In genomic region chr1:4585216-4585615, GRCh38 we compare ENCODE assay signal across 8 cellular contexts.
DNase-seq lines count a peak whose midpoint lies in the region; ATAC-seq and TF ChIP-seq lines count a peak whose summit lies in the region.

No MANE protein-coding gene starts in this region.

- no peaks in the 10 kb centered on the region for H3K9me3 Mint-ChIP-seq in mesothelial cell of epicardium
- H3K9me3 Mint-ChIP-seq in activated T-helper 17 cell treated with anti-CD3 and anti-CD28 coated beads, Interleukin-2, amount 50 U/mL, for 72 hours = no peaks in the 10 kb centered on the region

- BruUV-seq in A673 (replicated peaks; lab: Mats Ljungman, UMichigan) = no TSS peak

- H4K20me1 ChIP-seq in KMS-11 (ENCODE audit: insufficient read depth) = no peaks in the 10 kb centered on the region

- H3K36me3 Mint-ChIP-seq in mesothelial cell of epicardium = no peaks in the 10 kb centered on the region
- no peaks in the 10 kb centered on the region for H3K36me3 Mint-ChIP-seq in activated T-helper 17 cell treated with anti-CD3 and anti-CD28 coated beads, Interleukin-2, amount 50 U/mL, for 72 hours (ENCODE audit: low read depth)

- H3K4me1 Mint-ChIP-seq in mesothelial cell of epicardium = no peaks in the 10 kb centered on the region
- H3K4me1 Mint-ChIP-seq in activated T-helper 17 cell treated with anti-CD3 and anti-CD28 coated beads, Interleukin-2, amount 50 U/mL, for 72 hours = no peaks in the 10 kb centered on the region

- H3K9ac ChIP-seq in KMS-11 = no peak overlapping the region

- ATAC-seq in activated T-helper 17 cell treated with anti-CD3 and anti-CD28 coated beads, Interleukin-2, amount 50 U/mL, for 72 hours (replicated peaks) = no peak

- no peak overlapping the region for H3K4me2 ChIP-seq in KMS-11

- CTCF ChIA-PET in A673 (lab: Charles Lee) = no interaction called here

- no peaks in the 10 kb centered on the region for H3K9me3 ChIP-seq in A673 (ENCODE audit: low read depth, low read length, poor library complexity, severe bottlenecking)

- no peaks in the 10 kb centered on the region for H3K79me2 ChIP-seq in KMS-11 (ENCODE audit: insufficient read depth, low read depth)

- peak; percentile 9 for DNase-seq in A673 (ENCODE audit: low spot score)
- DNase-seq in activated T-helper 1 cell treated with Interleukin-2 at 50 U/mL for 16 hours (ENCODE audit: low read depth) = peak; percentile 12
- DNase-seq in mesothelial cell of epicardium (ENCODE audit: low spot score in 2 of 2, unreplicated experiment in 2 of 2) = peak in 1 of 2 experiments; percentile 54
- no peak for DNase-seq in DMS153 treated with DMSO at 0.1 percent for 48 hours (lab: John Stamatoyannopoulos, UW; ENCODE audit: unreplicated experiment)
- no peak for DNase-seq in NCI-H2107 treated with DMSO at 0.1 percent for 48 hours (lab: John Stamatoyannopoulos, UW; ENCODE audit: unreplicated experiment)
- no peak for DNase-seq in AML-193 (lab: John Stamatoyannopoulos, UW)

- peak; percentile 54 for TF ChIP-seq CTCF in A673 (conservative IDR thresholded peaks at IDR 0.05; ENCODE audit: low read depth, low read length)
- peak; percentile 52 for TF ChIP-seq CTCF in KMS-11 (conservative IDR thresholded peaks at IDR 0.05; ENCODE audit: low read depth, low read length)
- peak; percentile 79 for TF ChIP-seq CTCF in mesothelial cell of epicardium (IDR thresholded peaks at IDR 0.05; ENCODE audit: unreplicated experiment)

- no peak overlapping the region for H2AFZ ChIP-seq in KMS-11 (ENCODE audit: low read depth)

- H3K27me3 Mint-ChIP-seq in mesothelial cell of epicardium (ENCODE audit: low read depth) = peaks cover 52% of the 10 kb centered on the region
- peaks cover 37% of the 10 kb centered on the region for H3K27me3 Mint-ChIP-seq in activated T-helper 17 cell treated with anti-CD3 and anti-CD28 coated beads, Interleukin-2, amount 50 U/mL, for 72 hours

- no peaks in the 10 kb centered on the region for H3K36me3 ChIP-seq in A673 (ENCODE audit: insufficient read depth, low read length, poor library complexity, severe bottlenecking)
- no peaks in the 10 kb centered on the region for H3K36me3 ChIP-seq in KMS-11 (ENCODE audit: insufficient read depth)

- POLR2A ChIA-PET in A673 (lab: Charles Lee; ENCODE audit: low non-redundant PET) = no interaction called here

- H3K4me1 ChIP-seq in A673 (ENCODE audit: insufficient read depth, low read length, poor library complexity, severe bottlenecking) (no peaks in the 10 kb centered on the region), KMS-11 (ENCODE audit: low read depth, poor library complexity, severe bottlenecking) (no peaks in the 10 kb centered on the region)

- intact Hi-C loops in A673 (cut with micrococcal nuclease; ENCODE audit: unreplicated experiment) = no loop called here

- H3K27me3 ChIP-seq in A673 (replicated peaks; ENCODE audit: insufficient read depth, low read depth, low read length, poor library complexity) (no peaks in the 10 kb centered on the region), KMS-11 (ENCODE audit: insufficient read depth, low read depth) (peaks cover 6% of the 10 kb centered on the region)

- no peak overlapping the region for H3K4me3 ChIP-seq in A673 (ENCODE audit: low read depth, low read length, poor library complexity, severe bottlenecking)
- no peak overlapping the region for H3K4me3 ChIP-seq in KMS-11 (IDR thresholded peaks at IDR 0.05; ENCODE audit: insufficient read depth, low read depth, low read length)

- H3K4me3 Mint-ChIP-seq in mesothelial cell of epicardium = no peak overlapping the region
- no peak overlapping the region for H3K4me3 Mint-ChIP-seq in activated T-helper 17 cell treated with anti-CD3 and anti-CD28 coated beads, Interleukin-2, amount 50 U/mL, for 72 hours

- no peak overlapping the region for H3K27ac Mint-ChIP-seq in mesothelial cell of epicardium
- H3K27ac Mint-ChIP-seq in activated T-helper 17 cell treated with anti-CD3 and anti-CD28 coated beads, Interleukin-2, amount 50 U/mL, for 72 hours = no peak overlapping the region

- H3K27ac ChIP-seq in A673 (ENCODE audit: low read depth, low read length, poor library complexity, severe bottlenecking) = no peak overlapping the region
- H3K27ac ChIP-seq in KMS-11 = no peak overlapping the region

Comparison
In these comparisons a context has a peak if more than half of its experiments do, and no peak if none do; other contexts are left out.
1. DNase-seq: peak in A673 (single experiment) and activated T-helper 1 cell treated with Interleukin-2 at 50 U/mL for 16 hours (single experiment); none in DMS153 treated with DMSO at 0.1 percent for 48 hours (single experiment), NCI-H2107 treated with DMSO at 0.1 percent for 48 hours (single experiment) and AML-193 (0 of 2).
2. Peak in every context shown above with its lines, with median percentiles within 50 percentile points of each other: CTCF ChIP-seq.